8 cellular contexts compared by ENCODE assay signal in genomic region chr2:55233658-55233940, GRCh38. TPM values are rescaled to one million over a fixed set of nuclear protein-coding genes. Genes with fewer than 3 reads are reported as not detected.
DNase-seq lines count a peak whose midpoint lies in the region; ATAC-seq and TF ChIP-seq lines count a peak whose summit lies in the region.

No MANE protein-coding gene starts in this region.

- no peak for ATAC-seq in psoas muscle
- ATAC-seq in HG03457 (IDR thresholded peaks at IDR 0.05; ENCODE audit: unreplicated experiment), result no peak
- no peak for ATAC-seq in GM21529 (IDR thresholded peaks at IDR 0.05; ENCODE audit: unreplicated experiment)
- ATAC-seq in HG03439 (IDR thresholded peaks at IDR 0.05; ENCODE audit: unreplicated experiment), result no peak

- no peaks in the 10 kb centered on the region for H3K9me2 ChIP-seq in SU-DHL-6 (replicated peaks; ENCODE audit: insufficient read depth, low read length)

- H3K36me3 ChIP-seq in SU-DHL-6 (ENCODE audit: low read length) (peaks cover 37% of the 10 kb centered on the region), psoas muscle (ENCODE audit: insufficient read depth in 1 of 2, low read depth in 1 of 2) (peaks cover 12 to 52% of the 10 kb centered on the region in 2 donors)

- H3K9me3 ChIP-seq in SU-DHL-6 (ENCODE audit: insufficient read depth, low read length) (no peaks in the 10 kb centered on the region), psoas muscle (no peaks in the 10 kb centered on the region)

- H4K20me1 ChIP-seq in SU-DHL-6 (ENCODE audit: low read depth, low read length), result peaks cover 4% of the 10 kb centered on the region; the same call in 1 of the 2 replicates

- no peak overlapping the region for H2AFZ ChIP-seq in SU-DHL-6 (ENCODE audit: low read depth, low read length, severe bottlenecking)

- H3K9ac ChIP-seq in SU-DHL-6 (ENCODE audit: low read length), result peak overlapping the region; percentile 94

- WGBS in psoas muscle, 3 donors, result 77 to 81% (median 78%) methylated on average over 7 of the region's 7 CpGs

- peaks cover 58% of the 10 kb centered on the region for H3F3A ChIP-seq in SU-DHL-6 (ENCODE audit: insufficient read depth)

- intact Hi-C loops in psoas muscle (cut with DNase I), result loop anchor here (2.0 to 5.0 kb wide), 2 partner anchors 34 to 35 kb away; partner anchors contain the start of gene MTIF2 (in 2 of the 2)

- peak overlapping the region; percentile 90 for H3K27ac ChIP-seq in SU-DHL-6 (ENCODE audit: low read depth, low read length)
- peak overlapping the region; percentile 93 for H3K27ac ChIP-seq in psoas muscle

- peaks cover 15% of the 10 kb centered on the region for H3K4me1 ChIP-seq in psoas muscle

- H3K79me2 ChIP-seq in SU-DHL-6 (ENCODE audit: insufficient read depth, low read length), result peaks cover 36% of the 10 kb centered on the region

- DNase-seq in fibroblast of pulmonary artery (ENCODE audit: low read depth) (no peak), psoas muscle (no peak), CD1c-positive myeloid dendritic cell (ENCODE audit: extremely low spot score) (no peak)

- H3K27me3 ChIP-seq in SU-DHL-6 (ENCODE audit: low read length), result no peaks in the 10 kb centered on the region
- H3K27me3 ChIP-seq in psoas muscle (ENCODE audit: insufficient read depth in 3 of 3, low read length in 2 of 3), result no peaks in the 10 kb centered on the region

- H3K4me3 ChIP-seq in GM08714 (ENCODE audit: low read length) (peak overlapping the region; percentile 74), SU-DHL-6 (ENCODE audit: insufficient read depth, low read length, poor library complexity, severe bottlenecking) (peak overlapping the region; percentile 91), fibroblast of pulmonary artery (replicated peaks; ENCODE audit: low read depth, low read length) (peak overlapping the region; percentile 95), psoas muscle (peak overlapping the region; percentile 91)

- TF ChIP-seq CTCF in SU-DHL-6 (IDR thresholded peaks at IDR 0.05; ENCODE audit: insufficient read depth, low read length, poor library complexity, severe bottlenecking), result no peak
- TF ChIP-seq CTCF in fibroblast of pulmonary artery (IDR thresholded peaks at IDR 0.05; ENCODE audit: low read length, missing control alignments), result no peak
- TF ChIP-seq CTCF in psoas muscle (IDR thresholded peaks at IDR 0.05), result no peak

- peak overlapping the region; percentile 96 for H3K4me2 ChIP-seq in SU-DHL-6 (ENCODE audit: low read depth, low read length, poor library complexity, severe bottlenecking)

RNA-seq across cellular contexts. Expression of gene RPS27A, which starts 1.1 kb away (rescaled TPM):
- 100 to 1,000 TPM; 360 to 487 (median 465) TPM for total RNA-seq in psoas muscle
- 1,000 to 10,000 TPM; 1,032 to 1,630 (median 1,275) TPM for polyA plus RNA-seq in psoas muscle

RNA-seq across cellular contexts. Expression of gene CLHC1, which starts 1.5 kb away (rescaled TPM):
- 1 to 10 TPM; 2.1 to 3.7 (median 2.8) TPM for total RNA-seq in psoas muscle
- 1 to 10 TPM in 2 of 3 donors, under 1 TPM in 1; 0.47 to 6.8 (median 3.2) TPM for polyA plus RNA-seq in psoas muscle

RNA-seq across cellular contexts. Expression of gene MTIF2, which starts 35.4 kb away (rescaled TPM):
- total RNA-seq in psoas muscle, result 10 to 100 TPM; 33.8 to 47.7 (median 37.2) TPM
- 10 to 100 TPM; 31.8 to 64.6 (median 53.5) TPM for polyA plus RNA-seq in psoas muscle
